8 cellular contexts compared by ENCODE assay signal in genomic region chr6:5831219-5831862, GRCh38.
DNase-seq lines count a peak whose midpoint lies in the region; ATAC-seq and TF ChIP-seq lines count a peak whose summit lies in the region.
"Not testable (repeated sequence)": the region's sequence is repeated elsewhere in the genome, so short reads cannot be mapped to it uniquely, and the experiment has no call there.

No MANE protein-coding gene starts in this region.

- not testable (repeated sequence) for H3K4me1 ChIP-seq in gastroesophageal sphincter
- H3K4me1 ChIP-seq in neutrophil (ENCODE audit: control insufficient read depth in 1 of 2, insufficient read depth in 1 of 2, low read depth in 1 of 2, low read length in 1 of 2), result peaks cover 71 to 80% of the 10 kb centered on the region in 2 experiments

- not testable (repeated sequence) for TF ChIP-seq EP300 in gastroesophageal sphincter (IDR thresholded peaks at IDR 0.05)

- not testable (repeated sequence) for H3K4me3 ChIP-seq in gastroesophageal sphincter
- H3K4me3 ChIP-seq in neutrophil (ENCODE audit: low read depth in 1 of 2, low read length in 1 of 2), result peak overlapping the region in 1 of 2 experiments; percentile 30

- peak; percentile 75 for DNase-seq in MV-4-11 (lab: John Stamatoyannopoulos, UW)
- DNase-seq in activated T-helper 2 cell treated with anti-CD3 and anti-CD28 coated beads, Interferon-gamma antibody, Interleukin-2, Interleukin-4, amounts not matched to agents 10 μg/mL and 5 μg/mL and 100 μg/mL, durations not matched to agents 14 hours and 24 hours and 36 hours (ENCODE audit: low spot score), result peak; percentile 60
- peak; percentile 23 to 43 for DNase-seq in stimulated activated naive CD8-positive, alpha-beta T cell treated with anti-CD3 and anti-CD28 coated beads, Interleukin-15, amount 100 ng/mL, for 72 hours

- H3K4me3 Mint-ChIP-seq in activated T-helper 2 cell treated with anti-CD3 and anti-CD28 coated beads, Interferon-gamma antibody, Interleukin-2, Interleukin-4, amounts not matched to agents 10 μg/mL and 5 μg/mL and 100 μg/mL, durations not matched to agents 14 hours and 24 hours and 36 hours (ENCODE audit: low read depth), result peak overlapping the region; percentile 30
- peak overlapping the region; percentile 55 to 72 for H3K4me3 Mint-ChIP-seq in stimulated activated naive CD8-positive, alpha-beta T cell treated with anti-CD3 and anti-CD28 coated beads, Interleukin-15, amount 100 ng/mL, for 72 hours

- not testable (repeated sequence) for H3K27me3 Mint-ChIP-seq in activated T-helper 2 cell treated with anti-CD3 and anti-CD28 coated beads, Interferon-gamma antibody, Interleukin-2, Interleukin-4, amounts not matched to agents 10 μg/mL and 5 μg/mL and 100 μg/mL, durations not matched to agents 14 hours and 24 hours and 36 hours (ENCODE audit: low read depth); stimulated activated naive CD8-positive, alpha-beta T cell treated with anti-CD3 and anti-CD28 coated beads, Interleukin-15, amount 100 ng/mL, for 72 hours

- peak; percentile 79 for ATAC-seq in GM18502 (IDR thresholded peaks at IDR 0.05; ENCODE audit: poor library complexity, unreplicated experiment)
- peak; percentile 58 for ATAC-seq in HG02623 (IDR thresholded peaks at IDR 0.05; ENCODE audit: unreplicated experiment)
- ATAC-seq in activated CD4-positive, CD25-positive, alpha-beta regulatory T cell treated with anti-CD3 and anti-CD28 coated beads, Interleukin-2, amount 50 U/mL, for 24 hours, result peak; percentile 55 to 65
- ATAC-seq in gastroesophageal sphincter, result peak; percentile 41
- peak; percentile 70 for ATAC-seq in stimulated activated naive CD8-positive, alpha-beta T cell treated with anti-CD3 and anti-CD28 coated beads, Interleukin-15, amount 100 ng/mL, for 72 hours

- H3K9me3 Mint-ChIP-seq in activated T-helper 2 cell treated with anti-CD3 and anti-CD28 coated beads, Interferon-gamma antibody, Interleukin-2, Interleukin-4, amounts not matched to agents 10 μg/mL and 5 μg/mL and 100 μg/mL, durations not matched to agents 14 hours and 24 hours and 36 hours; stimulated activated naive CD8-positive, alpha-beta T cell treated with anti-CD3 and anti-CD28 coated beads, Interleukin-15, amount 100 ng/mL, for 72 hours: not testable (repeated sequence)

- intact Hi-C loops in activated T-helper 2 cell treated with anti-CD3 and anti-CD28 coated beads, Interferon-gamma antibody, Interleukin-2, Interleukin-4, amounts not matched to agents 10 μg/mL and 5 μg/mL and 100 μg/mL, durations not matched to agents 14 hours and 24 hours and 36 hours (cut with micrococcal nuclease), result loop anchor here (2.0 kb wide), 1 partner anchor 15 kb away; no protein-coding TSS in a partner anchor

- no CpG with 5 or more reads among the region's 8 CpGs for WGBS in gastroesophageal sphincter (ENCODE audit: low coverage in 1 of 2), 2 donors

- TF ChIP-seq CTCF in gastroesophageal sphincter (IDR thresholded peaks at IDR 0.05); neutrophil (IDR thresholded peaks at IDR 0.05): not testable (repeated sequence)

- H3K27me3 ChIP-seq in gastroesophageal sphincter, neutrophil: not testable (repeated sequence)

- H3K9me3 ChIP-seq in gastroesophageal sphincter, neutrophil: not testable (repeated sequence)

- not testable (repeated sequence) for TF ChIP-seq POLR2A in gastroesophageal sphincter (IDR thresholded peaks at IDR 0.05)

- H3K36me3 ChIP-seq in gastroesophageal sphincter, neutrophil: not testable (repeated sequence)

- H3K4me1 Mint-ChIP-seq in activated T-helper 2 cell treated with anti-CD3 and anti-CD28 coated beads, Interferon-gamma antibody, Interleukin-2, Interleukin-4, amounts not matched to agents 10 μg/mL and 5 μg/mL and 100 μg/mL, durations not matched to agents 14 hours and 24 hours and 36 hours (ENCODE audit: low read depth), result peaks cover 33% of the 10 kb centered on the region
- H3K4me1 Mint-ChIP-seq in stimulated activated naive CD8-positive, alpha-beta T cell treated with anti-CD3 and anti-CD28 coated beads, Interleukin-15, amount 100 ng/mL, for 72 hours, result peaks cover 60% of the 10 kb centered on the region

- H3K36me3 Mint-ChIP-seq in activated T-helper 2 cell treated with anti-CD3 and anti-CD28 coated beads, Interferon-gamma antibody, Interleukin-2, Interleukin-4, amounts not matched to agents 10 μg/mL and 5 μg/mL and 100 μg/mL, durations not matched to agents 14 hours and 24 hours and 36 hours (ENCODE audit: low read depth), result not testable (repeated sequence)

- H3K27ac Mint-ChIP-seq in activated T-helper 2 cell treated with anti-CD3 and anti-CD28 coated beads, Interferon-gamma antibody, Interleukin-2, Interleukin-4, amounts not matched to agents 10 μg/mL and 5 μg/mL and 100 μg/mL, durations not matched to agents 14 hours and 24 hours and 36 hours, result peak overlapping the region; percentile 83
- H3K27ac Mint-ChIP-seq in stimulated activated naive CD8-positive, alpha-beta T cell treated with anti-CD3 and anti-CD28 coated beads, Interleukin-15, amount 100 ng/mL, for 72 hours, result peak overlapping the region; percentile 89 to 93

- not testable (repeated sequence) for H3K27ac ChIP-seq in gastroesophageal sphincter
- H3K27ac ChIP-seq in neutrophil, result peak overlapping the region; percentile 90
